Comparison of ENCODE assay signal across 12 cellular contexts in genomic region chr12:109627633-109628032, GRCh38.
"Had no signal": no experiment of that assay in that cellular context is flagged by ENCODE, and none has a peak within 500 bp of the region (broad histone marks: within the 10 kb centered on the region; RNA-seq: fewer than 3 reads in every experiment).

No MANE protein-coding gene starts in this region.

- H3K4me1 Mint-ChIP-seq: activated CD4-positive, alpha-beta T cell treated with anti-CD3 and anti-CD28 coated beads, Interleukin-2, amount 10 ng/mL, durations not matched to agents 7 days and 5 days; activated naive CD8-positive, alpha-beta T cell treated with anti-CD3 and anti-CD28 coated beads, Interleukin-2, amount 10 ng/mL, durations not matched to agents 7 days and 5 days had no signal

- DNase-seq: activated CD4-positive, alpha-beta T cell treated with anti-CD3 and anti-CD28 coated beads, Interleukin-2, amount 10 ng/mL, durations not matched to agents 7 days and 5 days; activated naive CD4-positive, alpha-beta T cell; activated naive CD8-positive, alpha-beta T cell treated with anti-CD3 and anti-CD28 coated beads, Interleukin-2, amount 10 ng/mL, durations not matched to agents 7 days and 5 days; erythroblast; stimulated activated naive CD8-positive, alpha-beta T cell treated with anti-CD3 and anti-CD28 coated beads, Interleukin-15, Interleukin-2, amounts not matched to agents 100 U/mL and 50 U/mL, for 24 hours had no signal

- H3K9me3 ChIP-seq: ascending aorta, breast epithelium, suprapubic skin had no signal

- H3K4me1 ChIP-seq: ascending aorta, breast epithelium, suprapubic skin had no signal

- H3K9me3 Mint-ChIP-seq: activated naive CD8-positive, alpha-beta T cell treated with anti-CD3 and anti-CD28 coated beads, Interleukin-2, amount 10 ng/mL, durations not matched to agents 7 days and 5 days; activated T-helper 1 cell treated with anti-CD3 and anti-CD28 coated beads, Interleukin-12 subunit alpha, Interleukin-12 subunit beta, Interleukin-2, Interleukin-4 antibody, amounts not matched to agents 30 ng/mL and 10 ng/mL and 1 ng/mL, durations not matched to agents 14 hours and 24 hours and 36 hours; neural crest cell; type B pancreatic cell had no signal

- H3K27ac Mint-ChIP-seq: activated CD4-positive, alpha-beta T cell treated with anti-CD3 and anti-CD28 coated beads, Interleukin-2, amount 10 ng/mL, durations not matched to agents 7 days and 5 days; activated naive CD8-positive, alpha-beta T cell treated with anti-CD3 and anti-CD28 coated beads, Interleukin-2, amount 10 ng/mL, durations not matched to agents 7 days and 5 days; activated T-helper 1 cell treated with anti-CD3 and anti-CD28 coated beads, Interleukin-12 subunit alpha, Interleukin-12 subunit beta, Interleukin-2, Interleukin-4 antibody, amounts not matched to agents 30 ng/mL and 10 ng/mL and 1 ng/mL, durations not matched to agents 14 hours and 24 hours and 36 hours; type B pancreatic cell had no signal

- H3K27ac ChIP-seq: ascending aorta, breast epithelium, suprapubic skin had no signal

- ATAC-seq: sciatic nerve; stimulated activated naive CD8-positive, alpha-beta T cell treated with anti-CD3 and anti-CD28 coated beads, Interleukin-15, Interleukin-2, amounts not matched to agents 100 U/mL and 50 U/mL, for 24 hours had no signal

- H3K36me3 ChIP-seq: ascending aorta, breast epithelium, suprapubic skin had no signal

- H3K4me3 Mint-ChIP-seq: activated CD4-positive, alpha-beta T cell treated with anti-CD3 and anti-CD28 coated beads, Interleukin-2, amount 10 ng/mL, durations not matched to agents 7 days and 5 days; activated naive CD8-positive, alpha-beta T cell treated with anti-CD3 and anti-CD28 coated beads, Interleukin-2, amount 10 ng/mL, durations not matched to agents 7 days and 5 days; activated T-helper 1 cell treated with anti-CD3 and anti-CD28 coated beads, Interleukin-12 subunit alpha, Interleukin-12 subunit beta, Interleukin-2, Interleukin-4 antibody, amounts not matched to agents 30 ng/mL and 10 ng/mL and 1 ng/mL, durations not matched to agents 14 hours and 24 hours and 36 hours; neural crest cell; type B pancreatic cell had no signal

- H3K27me3 ChIP-seq: ascending aorta had no signal

- H3K36me3 Mint-ChIP-seq: activated naive CD8-positive, alpha-beta T cell treated with anti-CD3 and anti-CD28 coated beads, Interleukin-2, amount 10 ng/mL, durations not matched to agents 7 days and 5 days; type B pancreatic cell had no signal

- H3K4me3 ChIP-seq: ascending aorta, breast epithelium, suprapubic skin had no signal
